ENCODE assay signal across 8 cellular contexts in genomic region chr3:172522871-172523818, GRCh38. TPM values are rescaled to one million over a fixed set of nuclear protein-coding genes. Genes with fewer than 3 reads are reported as not detected.
DNase-seq lines count a peak whose midpoint lies in the region; ATAC-seq and TF ChIP-seq lines count a peak whose summit lies in the region.

TSS of gene TNFSF10 (minus strand) at chr3:172523430. CDS start at chr3:172523384, 46 bp downstream.

- H3K4me2 ChIP-seq in OCI-LY7 (ENCODE audit: low read length): peak within 1 kb of the TSS; percentile 86

- no peak for TF ChIP-seq CTCF in OCI-LY7 (conservative IDR thresholded peaks at IDR 0.05; ENCODE audit: low read length)
- TF ChIP-seq CTCF in foreskin keratinocyte (conservative IDR thresholded peaks at IDR 0.05): no peak
- no peak for TF ChIP-seq CTCF in psoas muscle (IDR thresholded peaks at IDR 0.05)

- POLR2A ChIA-PET in OCI-LY7 (lab: Charles Lee): interaction anchor here (0.6 to 2.5 kb wide), 11 partner anchors 8 to 1653 kb away, joined by 3 to 8 read pairs (median 3); partner anchors contain the start of gene RPL22L1

- peak; percentile 18 for DNase-seq in NCI-H748 (lab: John Stamatoyannopoulos, UW; ENCODE audit: unreplicated experiment)
- no peak for DNase-seq in NCI-H748 treated with DMSO at 0.1 percent for 48 hours (lab: John Stamatoyannopoulos, UW)
- peak; percentile 81 for DNase-seq in OCI-LY7 (ENCODE audit: low spot score)
- DNase-seq in activated T-cell treated with anti-CD3 and anti-CD28 coated beads, Interleukin-2, amount 50 U/mL, for 48 hours: peak; percentile 73 to 75
- peak; percentile 51 to 66 for DNase-seq in foreskin keratinocyte
- DNase-seq in psoas muscle: peak; percentile 39 to 66
- DNase-seq in NCI-H345 treated with DMSO at 0.1 percent for 48 hours (lab: John Stamatoyannopoulos, UW; ENCODE audit: unreplicated experiment): no peak

- no peaks in the 10 kb centered on the region for H4K20me1 ChIP-seq in OCI-LY7 (ENCODE audit: insufficient read depth, low read length)

- no peaks in the 10 kb centered on the region for H3K36me3 ChIP-seq in OCI-LY7 (ENCODE audit: insufficient read depth, low read length)
- no peaks in the 10 kb centered on the region for H3K36me3 ChIP-seq in psoas muscle (ENCODE audit: insufficient read depth in 1 of 2, low read depth in 1 of 2)

- WGBS in psoas muscle, 3 donors: 27 to 28% (median 28%) methylated on average over 9 of the region's 9 CpGs

- intact Hi-C loops in OCI-LY7 (cut with micrococcal nuclease; ENCODE audit: unreplicated experiment): no loop called here
- intact Hi-C loops in psoas muscle (cut with DNase I): no loop called here

- CTCF ChIA-PET in OCI-LY7 (lab: Charles Lee; ENCODE audit: unreplicated experiment): interaction anchor here (1.0 kb wide), 1 partner anchor 187 kb away, joined by 3 read pairs; the partner anchor contains the start of gene NCEH1

- H3K4me3 ChIP-seq in OCI-LY7 (ENCODE audit: low read depth, low read length, poor library complexity, severe bottlenecking) (peak within 1 kb of the TSS; percentile 70), psoas muscle (peak within 1 kb of the TSS; percentile 68)

- H3K4me1 ChIP-seq in OCI-LY7 (ENCODE audit: insufficient read depth, low read length, poor library complexity, severe bottlenecking) (peaks cover 9% of the 10 kb centered on the region), foreskin keratinocyte (peaks cover 21% of the 10 kb centered on the region), psoas muscle (no peaks in the 10 kb centered on the region)

- H3K79me2 ChIP-seq in OCI-LY7 (ENCODE audit: insufficient read depth, low read depth, low read length): peaks cover 8% of the 10 kb centered on the region; the same call in 1 of the 2 replicates

- BruUV-seq in OCI-LY7 (replicated peaks; lab: Mats Ljungman, UMichigan): TSS peak; percentile 78

- ATAC-seq in HG03095 (IDR thresholded peaks at IDR 0.05; ENCODE audit: unreplicated experiment) (peak; percentile 93), foreskin keratinocyte (peak; percentile 75), psoas muscle (peak; percentile 55 to 82 (median 59))

- H3K27me3 ChIP-seq in foreskin keratinocyte: no peaks in the 10 kb centered on the region
- H3K27me3 ChIP-seq in psoas muscle (ENCODE audit: insufficient read depth in 3 of 3, low read length in 2 of 3): no peaks in the 10 kb centered on the region

- peak within 1 kb of the TSS; percentile 59 for H3K27ac ChIP-seq in OCI-LY7 (ENCODE audit: low read depth, low read length, poor library complexity, severe bottlenecking)
- peak within 1 kb of the TSS; percentile 84 for H3K27ac ChIP-seq in foreskin keratinocyte
- H3K27ac ChIP-seq in psoas muscle: peak within 1 kb of the TSS; percentile 61

- H2AFZ ChIP-seq in OCI-LY7 (ENCODE audit: low read length): peak within 1 kb of the TSS; percentile 86

- H3K9me2 ChIP-seq in OCI-LY7 (ENCODE audit: insufficient read depth, low read length): no peaks in the 10 kb centered on the region

- no peaks in the 10 kb centered on the region for H3K9me3 ChIP-seq in OCI-LY7 (ENCODE audit: low read length)
- H3K9me3 ChIP-seq in psoas muscle: no peaks in the 10 kb centered on the region

RNA-seq across cellular contexts. Expression of gene TNFSF10, which starts in this region (rescaled TPM):
- total RNA-seq in OCI-LY7 (2014; rRNA removed; shearing (Covaris generic)): 3.5 and 5.1 TPM in 2 replicates
- total RNA-seq in OCI-LY7 (2022): 5.2 and 6.8 TPM in 2 replicates
- 8.5 and 16.7 TPM in 2 replicates for total RNA-seq in foreskin keratinocyte
- 6.7 and 11.0 TPM in 2 replicates for polyA plus RNA-seq in foreskin keratinocyte
- total RNA-seq in psoas muscle: 10 to 100 TPM in 2 of 4 donors, 1 to 10 TPM in 2; 5.5 to 18.6 (median 9.2) TPM
- polyA plus RNA-seq in psoas muscle: 10 to 100 TPM in 2 of 3 donors, 1 to 10 TPM in 1; 9.8 to 17.6 (median 10.3) TPM

Comparison
In these comparisons a context has a peak if more than half of its experiments do, and no peak if none do; other contexts are left out.
1. DNase-seq: peak in NCI-H748 (single experiment), OCI-LY7 (single experiment), activated T-cell treated with anti-CD3 and anti-CD28 coated beads, Interleukin-2, amount 50 U/mL, for 48 hours (2 of 2), foreskin keratinocyte (2 of 2) and psoas muscle (2 of 2); none in NCI-H748 treated with DMSO at 0.1 percent for 48 hours (single experiment) and NCI-H345 treated with DMSO at 0.1 percent for 48 hours (single experiment).
2. Peak in every context shown above with its lines, with median percentiles within 50 percentile points of each other: ATAC-seq and H3K27ac ChIP-seq.